In genomic region chr6:165443462-165443861, GRCh38 we compare ENCODE assay signal across 23 cellular contexts.
A peak's percentile ranks its signal among the peaks of the same experiment; 100 is the strongest.
DNase-seq lines count a peak whose midpoint lies in the region; TF ChIP-seq lines count a peak whose summit lies in the region.
"Had no signal": no experiment of that assay in that cellular context is flagged by ENCODE, and none has a peak within 500 bp of the region (broad histone marks: within the 10 kb centered on the region; RNA-seq: fewer than 3 reads in every experiment).

No MANE protein-coding gene starts in this region.

- H3K27me3 ChIP-seq in endodermal cell (ENCODE audit: control insufficient read depth, insufficient read depth, low read length, poor library complexity, severe bottlenecking) = no peaks in the 10 kb centered on the region
- no peaks in the 10 kb centered on the region for H3K27me3 ChIP-seq in GM23248 (replicated peaks; ENCODE audit: insufficient read depth)
- H3K27me3 ChIP-seq in MG63 = no peaks in the 10 kb centered on the region
- H3K27me3 ChIP-seq: BE2C, BLaER1 had no signal

- H3K27me3 Mint-ChIP-seq in endodermal cell (ENCODE audit: insufficient read depth) (no peaks in the 10 kb centered on the region), neural crest cell (ENCODE audit: low read depth) (no peaks in the 10 kb centered on the region)
- H3K27me3 Mint-ChIP-seq: CD4-positive, alpha-beta memory T cell; CD4-positive, CD25-positive, alpha-beta regulatory T cell; CD8-positive, alpha-beta memory T cell had no signal

- H3K9me3 ChIP-seq in endodermal cell (ENCODE audit: control insufficient read depth, low read length) (peaks cover 38% of the 10 kb centered on the region), GM23248 (ENCODE audit: low read depth) (no peaks in the 10 kb centered on the region), MG63 (no peaks in the 10 kb centered on the region)
- H3K9me3 ChIP-seq: BE2C had no signal

- H3K27ac ChIP-seq in endodermal cell (ENCODE audit: low read depth, low read length) (no peak overlapping the region), GM23248 (no peak overlapping the region)
- H3K27ac ChIP-seq: BLaER1 had no signal

- DNase-seq in endodermal cell = no peak
- no peak for DNase-seq in neural crest cell (ENCODE audit: low read depth, low spot score)
- no peak for DNase-seq in GM23248
- DNase-seq in MG63 = no peak
- DNase-seq in foreskin fibroblast = no peak
- DNase-seq: 8988T; ACHN; BE2C; C1 segment of cervical spinal cord; CD4-positive, alpha-beta memory T cell; CD4-positive, CD25-positive, alpha-beta regulatory T cell; CD8-positive, alpha-beta memory T cell; COR-L47; DMS 273 treated with DMSO at 0.1 percent for 48 hours; DMS153; DMS53; DMS79; DND-41; EL; GDM1 had no signal

- in situ Hi-C loops in GM23248 (cut with MboI) = loop anchor here (25.0 kb wide), 1 partner anchor 669 kb away; no protein-coding TSS in a partner anchor

- TF ChIP-seq CTCF in endodermal cell (conservative IDR thresholded peaks at IDR 0.05) = no peak
- no peak for TF ChIP-seq CTCF in neural crest cell (conservative IDR thresholded peaks at IDR 0.05)
- TF ChIP-seq CTCF in foreskin fibroblast (IDR thresholded peaks at IDR 0.05; ENCODE audit: low read depth, low read length) = no peak

- no peaks in the 10 kb centered on the region for H3K79me2 ChIP-seq in GM23248 (ENCODE audit: insufficient read depth)

- H3K9me3 Mint-ChIP-seq in endodermal cell (peaks cover 28% of the 10 kb centered on the region), neural crest cell (peaks cover 4% of the 10 kb centered on the region)

- no peak overlapping the region for H3K27ac Mint-ChIP-seq in endodermal cell
- no peak overlapping the region for H3K27ac Mint-ChIP-seq in neural crest cell (ENCODE audit: unreplicated experiment)
- H3K27ac Mint-ChIP-seq: CD14-positive monocyte; CD4-positive, alpha-beta memory T cell; CD4-positive, CD25-positive, alpha-beta regulatory T cell; CD8-positive, alpha-beta memory T cell had no signal

- no peak overlapping the region for H3K4me2 ChIP-seq in GM23248 (ENCODE audit: unreplicated experiment)
- H3K4me2 ChIP-seq: BLaER1 had no signal

- H3F3A ChIP-seq in GM23248 (ENCODE audit: insufficient read depth) = no peaks in the 10 kb centered on the region

- WGBS in endodermal cell (ENCODE audit: insufficient coverage in 1 of 2, insufficient read length in 1 of 2), 2 experiments = 93 to 96% methylated on average over 3 to 4 of the region's 4 CpGs
- 30 to 41% methylated on average over 4 of the region's 4 CpGs for whole genome bisulfite sequencing in GM23248 (ENCODE audit: low coverage in 1 of 2, low lambda C conversion rate in 2 of 2, missing lambda C conversion rate in 2 of 2), 2 experiments

- H3K9me2 ChIP-seq in GM23248 (ENCODE audit: insufficient read depth) = no peaks in the 10 kb centered on the region

- no peaks in the 10 kb centered on the region for H4K20me1 ChIP-seq in GM23248 (ENCODE audit: insufficient read depth)
- H4K20me1 ChIP-seq: BLaER1 had no signal

- H3K4me1 ChIP-seq in endodermal cell (ENCODE audit: control insufficient read depth, insufficient read depth, low read length) (no peaks in the 10 kb centered on the region), GM23248 (ENCODE audit: insufficient read depth) (no peaks in the 10 kb centered on the region)
- H3K4me1 ChIP-seq: BE2C, BLaER1 had no signal

- H3K4me3 Mint-ChIP-seq in endodermal cell (no peak overlapping the region), neural crest cell (peak overlapping the region; percentile 11)
- H3K4me3 Mint-ChIP-seq: CD14-positive monocyte; CD4-positive, alpha-beta memory T cell; CD4-positive, CD25-positive, alpha-beta regulatory T cell; CD8-positive, alpha-beta memory T cell had no signal

- H3K36me3 Mint-ChIP-seq in endodermal cell (ENCODE audit: low read depth) = peaks cover 34% of the 10 kb centered on the region
- H3K36me3 Mint-ChIP-seq in neural crest cell (ENCODE audit: low read depth) = peaks cover 15% of the 10 kb centered on the region
- H3K36me3 Mint-ChIP-seq: CD14-positive monocyte; CD4-positive, alpha-beta memory T cell; CD4-positive, CD25-positive, alpha-beta regulatory T cell; CD8-positive, alpha-beta memory T cell had no signal

- H3K4me1 Mint-ChIP-seq in endodermal cell (peaks cover 22% of the 10 kb centered on the region), neural crest cell (no peaks in the 10 kb centered on the region)
- H3K4me1 Mint-ChIP-seq: CD14-positive monocyte; CD4-positive, alpha-beta memory T cell; CD4-positive, CD25-positive, alpha-beta regulatory T cell; CD8-positive, alpha-beta memory T cell had no signal

- H3K36me3 ChIP-seq in endodermal cell (ENCODE audit: control insufficient read depth, insufficient read depth, low read length) = peaks cover 50% of the 10 kb centered on the region
- H3K36me3 ChIP-seq in GM23248 (ENCODE audit: low read depth) = no peaks in the 10 kb centered on the region
- H3K36me3 ChIP-seq in MG63 = no peaks in the 10 kb centered on the region
- H3K36me3 ChIP-seq: BE2C, BLaER1 had no signal

- H2AFZ ChIP-seq in GM23248 = no peak overlapping the region

- H3K9ac ChIP-seq in endodermal cell (ENCODE audit: extremely low read depth, low read length, poor library complexity, severe bottlenecking) (no peak overlapping the region), GM23248 (no peak overlapping the region)
- H3K9ac ChIP-seq: BLaER1 had no signal

- H3K4me3 ChIP-seq in endodermal cell (ENCODE audit: low read length) (peak overlapping the region; percentile 63), GM23248 (no peak overlapping the region), MG63 (no peak overlapping the region), foreskin fibroblast (ENCODE audit: low read depth in 1 of 2, low read length in 2 of 2) (no peak overlapping the region)
- H3K4me3 ChIP-seq: BLaER1, GM12878 had no signal
